Comparison of ENCODE assay signal across 16 cellular contexts in the genomic region with DNA sequence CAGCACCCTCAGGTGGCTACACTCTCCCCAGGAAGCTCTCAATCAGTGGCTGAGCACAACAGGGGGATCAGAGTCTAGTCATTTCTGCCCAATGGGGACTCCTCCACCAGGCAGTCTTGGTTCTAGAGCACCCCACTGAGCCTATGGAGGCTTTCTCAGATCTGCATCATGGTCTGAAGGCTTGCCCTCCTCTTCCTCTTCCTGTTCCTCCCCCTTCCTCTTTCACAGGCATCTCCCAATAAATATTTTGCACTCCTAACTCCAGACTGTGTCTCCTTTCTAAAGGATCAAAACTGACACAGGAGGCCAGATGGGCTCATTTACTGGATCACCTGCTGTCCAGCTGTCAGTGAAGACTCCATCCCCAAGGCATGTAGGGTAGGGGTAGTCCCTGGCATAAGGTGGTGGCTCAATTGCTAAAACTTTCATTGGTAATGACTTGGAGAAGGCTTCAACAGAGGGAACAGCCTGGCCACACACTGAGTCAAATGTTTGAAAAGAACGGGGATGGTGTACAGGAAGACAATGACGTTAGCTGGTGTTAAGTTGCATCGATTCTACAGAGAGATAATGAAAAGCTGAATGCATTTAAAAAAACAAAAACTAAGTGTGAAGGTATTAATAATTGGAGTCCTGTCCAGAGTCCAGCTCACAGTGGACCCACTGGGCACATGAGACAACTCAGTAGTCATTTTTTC.
"Had no signal": no experiment of that assay in that cellular context is flagged by ENCODE, and none has a peak within 500 bp of the region (broad histone marks: within the 10 kb centered on the region; RNA-seq: fewer than 3 reads in every experiment).

No MANE protein-coding gene starts in this region.

- H3K9me3 ChIP-seq: body of pancreas, gastroesophageal sphincter, psoas muscle, right lobe of liver, tibial nerve had no signal

- H3K27me3 Mint-ChIP-seq: stimulated activated naive B cell treated with anti-CD40 and anti-IgM and Interleukin-4, amounts not matched to agents 10 μg/mL and 1 μg/mL and 100 μg/mL, for 72 hours had no signal

- DNase-seq: activated CD4-positive, alpha-beta T cell treated with anti-CD3 and anti-CD28 coated beads, Interleukin-2, amount 10 ng/mL, durations not matched to agents 24 days and 14 days; activated naive CD4-positive, alpha-beta T cell treated with anti-CD3 and anti-CD28 coated beads, Interleukin-2, amount 50 U/mL, for 16 hours; amniotic stem cell; body of pancreas; central memory CD4-positive, alpha-beta T cell; effector CD4-positive, alpha-beta T cell; islet precursor cell; natural killer cell; psoas muscle; right lobe of liver; stimulated activated CD4-positive, alpha-beta T cell treated with anti-CD3 and anti-CD28 coated beads, Interleukin-1b, Interleukin-23, amount 100 ng/mL, for 48 hours; stimulated activated naive B cell treated with anti-CD40 and anti-IgM and Interleukin-4, amounts not matched to agents 10 μg/mL and 1 μg/mL and 100 μg/mL, for 72 hours had no signal

- H3K36me3 Mint-ChIP-seq: natural killer cell; stimulated activated naive B cell treated with anti-CD40 and anti-IgM and Interleukin-4, amounts not matched to agents 10 μg/mL and 1 μg/mL and 100 μg/mL, for 72 hours had no signal

- H3K27ac Mint-ChIP-seq: activated CD4-positive, alpha-beta T cell treated with anti-CD3 and anti-CD28 coated beads, Interleukin-2, amount 10 ng/mL, durations not matched to agents 24 days and 14 days; natural killer cell; stimulated activated naive B cell treated with anti-CD40 and anti-IgM and Interleukin-4, amounts not matched to agents 10 μg/mL and 1 μg/mL and 100 μg/mL, for 72 hours had no signal

- ATAC-seq: body of pancreas, gastroesophageal sphincter, left lobe of liver, natural killer cell, psoas muscle, right lobe of liver had no signal

- H3K4me3 Mint-ChIP-seq: activated CD4-positive, alpha-beta T cell treated with anti-CD3 and anti-CD28 coated beads, Interleukin-2, amount 10 ng/mL, durations not matched to agents 24 days and 14 days; natural killer cell; stimulated activated naive B cell treated with anti-CD40 and anti-IgM and Interleukin-4, amounts not matched to agents 10 μg/mL and 1 μg/mL and 100 μg/mL, for 72 hours had no signal

- H3K27ac ChIP-seq: body of pancreas, coronary artery, gastroesophageal sphincter, psoas muscle, right lobe of liver, tibial nerve had no signal

- H3K4me1 Mint-ChIP-seq: activated CD4-positive, alpha-beta T cell treated with anti-CD3 and anti-CD28 coated beads, Interleukin-2, amount 10 ng/mL, durations not matched to agents 24 days and 14 days had no signal
